Comparison of ENCODE assay signal across 8 cellular contexts in the genomic region with DNA sequence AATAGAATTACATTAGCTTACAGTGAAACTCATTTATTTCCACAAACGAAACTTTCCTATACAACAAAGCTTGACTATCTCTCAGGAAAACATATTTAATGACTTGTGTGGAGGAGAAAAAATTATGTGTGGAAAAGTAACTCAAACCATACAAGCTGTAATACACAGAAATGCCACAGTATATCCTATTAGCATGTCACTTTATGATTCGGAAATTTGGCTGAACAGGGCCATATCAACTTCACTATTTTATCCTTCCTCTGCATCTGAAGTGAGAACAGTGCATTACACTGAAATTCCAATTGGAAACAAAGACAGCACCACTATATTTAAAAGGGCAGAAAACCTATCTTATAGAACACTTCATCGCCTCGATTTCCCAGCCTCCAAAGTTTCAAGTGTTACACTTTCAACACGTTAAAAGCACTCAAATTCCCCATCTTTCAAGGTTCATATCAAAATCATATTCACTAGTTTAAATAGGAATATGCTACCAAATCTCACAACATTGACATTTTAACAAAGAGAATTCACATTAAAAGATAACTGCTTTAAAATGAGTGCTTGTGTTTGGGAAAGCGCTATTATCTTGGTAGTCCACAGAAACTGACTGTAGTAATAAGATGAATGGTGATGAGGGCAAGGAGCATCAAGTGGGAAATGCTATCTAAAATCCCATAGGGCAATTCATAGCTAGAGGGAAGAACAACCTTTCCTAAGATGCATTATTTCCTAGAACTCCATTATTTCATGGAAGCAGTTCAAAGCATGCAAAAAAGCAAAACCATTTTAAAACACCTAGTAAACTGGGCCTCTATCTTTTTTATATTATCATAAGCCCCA. TPM values are rescaled to one million over a fixed set of nuclear protein-coding genes. Genes with fewer than 3 reads are reported as not detected.
DNase-seq lines count a peak whose midpoint lies in the region; ATAC-seq, FAIRE-seq and TF ChIP-seq lines count a peak whose summit lies in the region.

No MANE protein-coding gene starts in this region.

- FAIRE-seq in D721Med (lab: Jason Lieb, UNC), result no peak

- H3K27ac Mint-ChIP-seq in activated T-helper 1 cell treated with anti-CD3 and anti-CD28 coated beads, Interleukin-12 subunit alpha, Interleukin-12 subunit beta, Interleukin-2, Interleukin-4 antibody, amounts not matched to agents 30 ng/mL and 10 ng/mL and 1 ng/mL, durations not matched to agents 14 hours and 24 hours and 36 hours, result peak overlapping the region; percentile 83

- H3K4me1 Mint-ChIP-seq in activated T-helper 1 cell treated with anti-CD3 and anti-CD28 coated beads, Interleukin-12 subunit alpha, Interleukin-12 subunit beta, Interleukin-2, Interleukin-4 antibody, amounts not matched to agents 30 ng/mL and 10 ng/mL and 1 ng/mL, durations not matched to agents 14 hours and 24 hours and 36 hours (ENCODE audit: low read depth), result peaks cover 46% of the 10 kb centered on the region

- POLR2A ChIA-PET in BJ (lab: Charles Lee), result interaction anchor here (0.6 kb wide), 1 partner anchor 122 kb away, joined by 3 read pairs; no protein-coding TSS in a partner anchor

- H3K9me3 Mint-ChIP-seq in activated T-helper 1 cell treated with anti-CD3 and anti-CD28 coated beads, Interleukin-12 subunit alpha, Interleukin-12 subunit beta, Interleukin-2, Interleukin-4 antibody, amounts not matched to agents 30 ng/mL and 10 ng/mL and 1 ng/mL, durations not matched to agents 14 hours and 24 hours and 36 hours, result no peaks in the 10 kb centered on the region

- no peaks in the 10 kb centered on the region for H3K27me3 ChIP-seq in BJ (ENCODE audit: control insufficient read depth, insufficient read depth, low read length)

- peaks cover 3% of the 10 kb centered on the region for H3K36me3 Mint-ChIP-seq in activated T-helper 1 cell treated with anti-CD3 and anti-CD28 coated beads, Interleukin-12 subunit alpha, Interleukin-12 subunit beta, Interleukin-2, Interleukin-4 antibody, amounts not matched to agents 30 ng/mL and 10 ng/mL and 1 ng/mL, durations not matched to agents 14 hours and 24 hours and 36 hours (ENCODE audit: low read depth)

- peak overlapping the region; percentile 72 for H3K4me3 ChIP-seq in BJ (ENCODE audit: low read depth, low read length)

- peak overlapping the region; percentile 93 for H3K4me3 Mint-ChIP-seq in activated T-helper 1 cell treated with anti-CD3 and anti-CD28 coated beads, Interleukin-12 subunit alpha, Interleukin-12 subunit beta, Interleukin-2, Interleukin-4 antibody, amounts not matched to agents 30 ng/mL and 10 ng/mL and 1 ng/mL, durations not matched to agents 14 hours and 24 hours and 36 hours

- no peaks in the 10 kb centered on the region for H3K36me3 ChIP-seq in BJ (ENCODE audit: control insufficient read depth, insufficient read depth, low read length)

- CTCF ChIA-PET in BJ (lab: Yijun Ruan, JAX), result no interaction called here

- TF ChIP-seq CTCF in BJ (IDR thresholded peaks at IDR 0.05; ENCODE audit: insufficient read depth, low read depth, low read length), result no peak
- no peak for TF ChIP-seq CTCF in D721Med (IDR thresholded peaks at IDR 0.05; ENCODE audit: insufficient read depth, missing control alignments)

- H3K27ac ChIP-seq in substantia nigra (ENCODE audit: low read depth, low read length, poor library complexity, severe bottlenecking), result peak overlapping the region; percentile 98

- ATAC-seq in HG03039 (IDR thresholded peaks at IDR 0.05; ENCODE audit: unreplicated experiment), result no peak
- ATAC-seq in GM18502 (IDR thresholded peaks at IDR 0.05; ENCODE audit: poor library complexity, unreplicated experiment), result no peak

- no peaks in the 10 kb centered on the region for H3K27me3 Mint-ChIP-seq in activated T-helper 1 cell treated with anti-CD3 and anti-CD28 coated beads, Interleukin-12 subunit alpha, Interleukin-12 subunit beta, Interleukin-2, Interleukin-4 antibody, amounts not matched to agents 30 ng/mL and 10 ng/mL and 1 ng/mL, durations not matched to agents 14 hours and 24 hours and 36 hours (ENCODE audit: insufficient read depth)

- intact Hi-C loops in activated T-helper 1 cell treated with anti-CD3 and anti-CD28 coated beads, Interleukin-12 subunit alpha, Interleukin-12 subunit beta, Interleukin-2, Interleukin-4 antibody, amounts not matched to agents 30 ng/mL and 10 ng/mL and 1 ng/mL, durations not matched to agents 14 hours and 24 hours and 36 hours (cut with micrococcal nuclease), result loop anchor here (5.0 kb wide), 4 partner anchors 286 to 604 kb away; a partner anchor contains a TSS

- DNase-seq in BJ (ENCODE audit: low read depth), result no peak
- peak; percentile 42 for DNase-seq in HT-29 (ENCODE audit: low spot score)
- no peak for DNase-seq in activated T-helper 1 cell treated with anti-CD3 and anti-CD28 coated beads, Interleukin-12 subunit alpha, Interleukin-12 subunit beta, Interleukin-2, Interleukin-4 antibody, amounts not matched to agents 30 ng/mL and 10 ng/mL and 1 ng/mL, durations not matched to agents 14 hours and 24 hours and 36 hours (ENCODE audit: low spot score)
- peak; percentile 36 for DNase-seq in inferior parietal cortex (ENCODE audit: extremely low spot score)
- no peak for DNase-seq in substantia nigra (lab: John Stamatoyannopoulos, UW)
- no peak for DNase-seq in D721Med (ENCODE audit: insufficient read length, low spot score)

RNA-seq across cellular contexts. Expression of a gene that starts 1.8 kb away (rescaled TPM):
- polyA plus RNA-seq in BJ (2011; rRNA removed), result 19.1 and 33.1 TPM in 2 replicates
- 29.6 and 31.5 TPM in 2 replicates for polyA minus RNA-seq in BJ (2011; rRNA and poly(A)+ RNA removed)
- total RNA-seq in HT-29 (2014; rRNA removed; shearing (Covaris generic)), result 5.6 and 9.4 TPM in 2 replicates
- 18.3 and 23.3 TPM in 2 replicates for total RNA-seq in activated T-helper 1 cell treated with anti-CD3 and anti-CD28 coated beads, Interleukin-12 subunit alpha, Interleukin-12 subunit beta, Interleukin-2, Interleukin-4 antibody, amounts not matched to agents 30 ng/mL and 10 ng/mL and 1 ng/mL, durations not matched to agents 14 hours and 24 hours and 36 hours

Comparison
In these comparisons a context has a peak if more than half of its experiments do, and no peak if none do; other contexts are left out.
1. DNase-seq: peak in HT-29 (single experiment) and inferior parietal cortex (single experiment); none in BJ (single experiment), activated T-helper 1 cell treated with anti-CD3 and anti-CD28 coated beads, Interleukin-12 subunit alpha, Interleukin-12 subunit beta, Interleukin-2, Interleukin-4 antibody, amounts not matched to agents 30 ng/mL and 10 ng/mL and 1 ng/mL, durations not matched to agents 14 hours and 24 hours and 36 hours (single experiment), substantia nigra (0 of 49) and D721Med (single experiment).